Comparison of ENCODE assay signal across 1 cellular context in the genomic region with DNA sequence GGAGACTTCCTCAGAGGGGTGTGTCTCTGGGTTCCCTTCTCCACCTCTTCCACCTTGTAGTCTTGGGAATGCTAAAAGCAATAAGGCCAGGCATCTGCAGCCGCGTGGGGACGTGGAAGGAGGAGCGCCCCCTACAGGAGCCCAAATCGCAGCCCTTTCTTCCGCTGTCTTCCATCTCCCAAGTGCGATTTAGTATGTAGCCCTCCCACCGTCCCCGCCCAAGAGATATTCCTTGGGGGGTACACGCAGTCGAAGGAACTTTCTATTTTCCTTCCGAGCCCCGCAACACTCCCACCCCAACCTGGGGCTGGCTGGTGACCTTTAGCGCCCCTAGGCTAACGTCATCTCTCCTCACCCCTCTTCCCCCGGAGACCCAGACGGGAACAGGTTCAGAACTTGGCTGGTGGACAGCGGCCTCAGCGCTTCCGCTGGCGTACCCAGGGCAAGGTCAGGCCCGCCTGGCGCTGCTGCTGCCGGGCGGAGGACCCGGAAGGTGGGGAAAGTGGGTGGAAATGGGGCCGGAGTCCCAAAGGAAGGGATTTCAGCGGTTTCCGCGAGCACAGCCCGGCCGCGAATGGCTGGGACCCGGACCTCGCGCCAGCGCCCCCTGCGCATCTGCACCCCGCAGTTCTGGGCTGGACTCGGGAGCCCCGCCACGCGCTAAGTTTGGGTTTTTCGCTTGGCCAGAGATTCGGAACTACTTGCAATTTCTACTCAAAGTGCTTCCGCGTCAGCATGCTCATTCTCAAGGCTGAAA.
A peak's percentile ranks its signal among the peaks of the same experiment; 100 is the strongest.
TF ChIP-seq lines count a peak whose summit lies in the region.

No MANE protein-coding gene starts in this region.

TF ChIP-seq in HepG2, 621 proteins besides CTCF, POLR2A, EP300 and RAD21 (continued from another document and continues in another):
- TF ChIP-seq ZNF180 (CRISPR knock-in tag; IDR thresholded peaks at IDR 0.05; ENCODE audit: borderline replicate concordance, low read depth): no peak
- TF ChIP-seq ZFY (CRISPR knock-in tag; IDR thresholded peaks at IDR 0.05): peak; percentile 29; the same call in 1 of the 2 replicates
- TF ChIP-seq ZNF382 (CRISPR knock-in tag; IDR thresholded peaks at IDR 0.05; ENCODE audit: borderline replicate concordance): no peak
- TF ChIP-seq TCF7 (IDR thresholded peaks at IDR 0.05; ENCODE audit: low read depth): no peak
- peak; percentile 90 for TF ChIP-seq ZSCAN12 (CRISPR knock-in tag; IDR thresholded peaks at IDR 0.05)
- TF ChIP-seq ZNF549 (CRISPR knock-in tag; IDR thresholded peaks at IDR 0.05): 0 out of 2 replicates have a peak, but pooled peaks have one; percentile 37
- TF ChIP-seq ZNF296 (CRISPR knock-in tag; conservative IDR thresholded peaks at IDR 0.05): peak; percentile 50; the same call in 1 of the 2 replicates
- TF ChIP-seq, protein P1, sequence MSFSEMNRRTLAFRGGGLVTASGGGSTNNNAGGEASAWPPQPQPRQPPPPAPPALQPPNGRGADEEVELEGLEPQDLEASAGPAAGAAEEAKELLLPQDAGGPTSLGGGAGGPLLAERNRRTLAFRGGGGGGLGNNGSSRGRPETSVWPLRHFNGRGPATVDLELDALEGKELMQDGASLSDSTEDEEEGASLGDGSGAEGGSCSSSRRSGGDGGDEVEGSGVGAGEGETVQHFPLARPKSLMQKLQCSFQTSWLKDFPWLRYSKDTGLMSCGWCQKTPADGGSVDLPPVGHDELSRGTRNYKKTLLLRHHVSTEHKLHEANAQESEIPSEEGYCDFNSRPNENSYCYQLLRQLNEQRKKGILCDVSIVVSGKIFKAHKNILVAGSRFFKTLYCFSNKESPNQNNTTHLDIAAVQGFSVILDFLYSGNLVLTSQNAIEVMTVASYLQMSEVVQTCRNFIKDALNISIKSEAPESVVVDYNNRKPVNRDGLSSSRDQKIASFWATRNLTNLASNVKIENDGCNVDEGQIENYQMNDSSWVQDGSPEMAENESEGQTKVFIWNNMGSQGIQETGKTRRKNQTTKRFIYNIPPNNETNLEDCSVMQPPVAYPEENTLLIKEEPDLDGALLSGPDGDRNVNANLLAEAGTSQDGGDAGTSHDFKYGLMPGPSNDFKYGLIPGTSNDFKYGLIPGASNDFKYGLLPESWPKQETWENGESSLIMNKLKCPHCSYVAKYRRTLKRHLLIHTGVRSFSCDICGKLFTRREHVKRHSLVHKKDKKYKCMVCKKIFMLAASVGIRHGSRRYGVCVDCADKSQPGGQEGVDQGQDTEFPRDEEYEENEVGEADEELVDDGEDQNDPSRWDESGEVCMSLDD (CRISPR knock-in tag; IDR thresholded peaks at IDR 0.05; ENCODE audit: borderline replicate concordance): no peak
- TF ChIP-seq ZBTB1 (CRISPR knock-in tag; IDR thresholded peaks at IDR 0.05; ENCODE audit: borderline replicate concordance): no peak; the same call in 1 of the 2 replicates
- peak; percentile 55; the same call in 1 of the 2 replicates for TF ChIP-seq ZNF20 (CRISPR knock-in tag; IDR thresholded peaks at IDR 0.05)
- TF ChIP-seq NFIB (CRISPR knock-in tag; IDR thresholded peaks at IDR 0.05; ENCODE audit: borderline replicate concordance): no peak
- TF ChIP-seq, protein P2, sequence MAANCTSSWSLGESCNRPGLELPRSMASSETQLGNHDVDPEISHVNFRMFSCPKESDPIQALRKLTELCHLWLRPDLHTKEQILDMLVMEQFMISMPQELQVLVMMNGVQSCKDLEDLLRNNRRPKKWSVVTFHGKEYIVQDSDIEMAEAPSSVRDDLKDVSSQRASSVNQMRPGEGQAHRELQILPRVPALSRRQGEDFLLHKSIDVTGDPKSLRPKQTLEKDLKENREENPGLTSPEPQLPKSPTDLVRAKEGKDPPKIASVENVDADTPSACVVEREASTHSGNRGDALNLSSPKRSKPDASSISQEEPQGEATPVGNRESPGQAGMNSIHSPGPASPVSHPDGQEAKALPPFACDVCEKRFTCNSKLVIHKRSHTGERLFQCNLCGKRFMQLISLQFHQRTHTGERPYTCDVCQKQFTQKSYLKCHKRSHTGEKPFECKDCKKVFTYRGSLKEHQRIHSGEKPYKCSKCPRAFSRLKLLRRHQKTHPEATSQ (CRISPR knock-in tag; IDR thresholded peaks at IDR 0.05; ENCODE audit: borderline replicate concordance): 0 out of 2 replicates have a peak, but pooled peaks have one; percentile 60
- TF ChIP-seq FOXA3 (CRISPR knock-in tag; IDR thresholded peaks at IDR 0.05): peak; percentile 57
- TF ChIP-seq HES4 (CRISPR knock-in tag; IDR thresholded peaks at IDR 0.05; ENCODE audit: borderline replicate concordance): peak; percentile 89
- TF ChIP-seq, protein P3, sequence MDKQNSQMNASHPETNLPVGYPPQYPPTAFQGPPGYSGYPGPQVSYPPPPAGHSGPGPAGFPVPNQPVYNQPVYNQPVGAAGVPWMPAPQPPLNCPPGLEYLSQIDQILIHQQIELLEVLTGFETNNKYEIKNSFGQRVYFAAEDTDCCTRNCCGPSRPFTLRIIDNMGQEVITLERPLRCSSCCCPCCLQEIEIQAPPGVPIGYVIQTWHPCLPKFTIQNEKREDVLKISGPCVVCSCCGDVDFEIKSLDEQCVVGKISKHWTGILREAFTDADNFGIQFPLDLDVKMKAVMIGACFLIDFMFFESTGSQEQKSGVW (CRISPR knock-in tag; IDR thresholded peaks at IDR 0.05; ENCODE audit: borderline replicate concordance): no peak
- TF ChIP-seq DPF2 (CRISPR knock-in tag; IDR thresholded peaks at IDR 0.05; ENCODE audit: borderline replicate concordance, low read depth): no peak
- TF ChIP-seq ARNTL (CRISPR knock-in tag; IDR thresholded peaks at IDR 0.05): 0 out of 2 replicates have a peak, but pooled peaks have one; percentile 30
- peak; percentile 84 for TF ChIP-seq ZNF788 (CRISPR knock-in tag; IDR thresholded peaks at IDR 0.05; ENCODE audit: borderline replicate concordance)
- TF ChIP-seq, protein P4, sequence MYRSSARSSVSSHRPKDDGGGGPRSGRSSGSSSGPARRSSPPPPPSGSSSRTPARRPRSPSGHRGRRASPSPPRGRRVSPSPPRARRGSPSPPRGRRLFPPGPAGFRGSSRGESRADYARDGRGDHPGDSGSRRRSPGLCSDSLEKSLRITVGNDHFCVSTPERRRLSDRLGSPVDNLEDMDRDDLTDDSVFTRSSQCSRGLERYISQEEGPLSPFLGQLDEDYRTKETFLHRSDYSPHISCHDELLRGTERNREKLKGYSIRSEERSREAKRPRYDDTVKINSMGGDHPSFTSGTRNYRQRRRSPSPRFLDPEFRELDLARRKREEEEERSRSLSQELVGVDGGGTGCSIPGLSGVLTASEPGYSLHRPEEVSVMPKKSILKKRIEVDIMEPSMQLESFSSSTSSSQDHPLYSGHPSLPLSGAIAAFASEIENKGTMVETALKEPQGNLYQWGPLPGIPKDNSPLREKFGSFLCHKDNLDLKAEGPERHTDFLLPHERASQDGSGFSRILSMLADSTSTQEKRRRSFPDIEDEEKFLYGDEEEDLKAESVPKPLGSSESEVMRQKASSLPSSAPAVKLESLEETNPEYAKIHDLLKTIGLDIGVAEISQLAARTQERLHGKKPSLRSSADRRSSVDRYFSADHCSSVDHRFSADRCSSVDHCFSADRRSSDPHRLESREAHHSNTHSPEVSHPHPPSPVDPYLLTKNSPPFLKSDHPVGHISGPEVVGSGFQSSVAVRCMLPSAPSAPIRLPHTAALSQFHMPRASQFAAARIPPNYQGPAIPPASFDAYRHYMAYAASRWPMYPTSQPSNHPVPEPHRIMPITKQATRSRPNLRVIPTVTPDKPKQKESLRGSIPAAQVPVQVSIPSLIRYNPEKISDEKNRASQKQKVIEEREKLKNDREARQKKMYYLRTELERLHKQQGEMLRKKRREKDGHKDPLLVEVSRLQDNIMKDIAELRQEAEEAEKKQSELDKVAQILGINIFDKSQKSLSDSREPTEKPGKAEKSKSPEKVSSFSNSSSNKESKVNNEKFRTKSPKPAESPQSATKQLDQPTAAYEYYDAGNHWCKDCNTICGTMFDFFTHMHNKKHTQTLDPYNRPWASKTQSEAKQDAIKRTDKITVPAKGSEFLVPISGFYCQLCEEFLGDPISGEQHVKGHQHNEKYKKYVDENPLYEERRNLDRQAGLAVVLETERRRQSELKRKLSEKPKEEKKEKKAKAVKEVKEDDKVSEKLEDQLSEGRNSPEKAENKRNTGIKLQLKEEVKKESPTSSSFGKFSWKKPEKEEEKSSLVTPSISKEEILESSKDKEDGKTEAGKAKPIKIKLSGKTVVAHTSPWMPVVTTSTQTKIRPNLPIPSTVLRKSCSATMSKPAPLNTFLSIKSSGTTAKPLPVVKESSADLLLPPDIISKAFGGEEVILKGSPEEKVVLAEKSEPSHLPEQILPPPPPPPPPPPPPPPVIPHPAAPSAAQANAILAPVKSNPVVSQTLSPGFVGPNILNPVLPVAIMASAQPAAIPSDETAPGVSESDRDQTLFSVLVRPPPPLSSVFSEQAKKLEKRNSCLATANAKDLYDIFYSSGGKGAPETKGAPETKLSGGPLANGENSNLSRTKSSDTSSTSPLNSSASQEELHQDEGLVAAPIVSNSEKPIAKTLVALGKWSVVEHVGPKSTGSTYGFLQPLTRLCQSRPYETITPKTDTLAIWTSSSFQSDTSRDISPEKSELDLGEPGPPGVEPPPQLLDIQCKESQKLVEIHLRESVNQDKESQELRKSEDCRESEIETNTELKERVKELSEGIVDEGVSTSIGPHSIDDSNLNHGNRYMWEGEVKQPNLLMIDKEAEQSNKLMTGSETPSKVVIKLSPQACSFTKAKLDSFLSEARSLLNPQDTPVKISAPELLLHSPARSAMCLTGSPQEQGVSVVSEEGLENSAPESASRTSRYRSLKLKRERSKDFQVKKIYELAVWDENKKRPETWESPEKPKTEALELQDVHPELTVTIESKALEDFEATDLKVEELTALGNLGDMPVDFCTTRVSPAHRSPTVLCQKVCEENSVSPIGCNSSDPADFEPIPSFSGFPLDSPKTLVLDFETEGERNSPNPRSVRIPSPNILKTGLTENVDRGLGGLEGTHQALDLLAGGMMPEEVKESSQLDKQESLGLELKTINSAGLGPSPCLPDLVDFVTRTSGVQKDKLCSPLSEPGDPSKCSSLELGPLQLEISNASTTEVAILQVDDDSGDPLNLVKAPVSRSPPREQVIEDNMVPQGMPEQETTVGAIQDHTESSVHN (CRISPR knock-in tag; IDR thresholded peaks at IDR 0.05): no peak
- TF ChIP-seq ZNF615 (CRISPR knock-in tag; IDR thresholded peaks at IDR 0.05; ENCODE audit: borderline replicate concordance): no peak
- peak; percentile 49; the same call in 1 of the 2 replicates for TF ChIP-seq TOPORS (CRISPR knock-in tag; IDR thresholded peaks at IDR 0.05)
- TF ChIP-seq ZMYM4 (CRISPR knock-in tag; IDR thresholded peaks at IDR 0.05): peak; percentile 60
- peak; percentile 66 for TF ChIP-seq HIVEP1 (CRISPR knock-in tag; IDR thresholded peaks at IDR 0.05)
- 0 out of 2 replicates have a peak, but pooled peaks have one; percentile 23 for TF ChIP-seq ZNF816 (CRISPR knock-in tag; IDR thresholded peaks at IDR 0.05; ENCODE audit: borderline replicate concordance)
- TF ChIP-seq, protein P5, sequence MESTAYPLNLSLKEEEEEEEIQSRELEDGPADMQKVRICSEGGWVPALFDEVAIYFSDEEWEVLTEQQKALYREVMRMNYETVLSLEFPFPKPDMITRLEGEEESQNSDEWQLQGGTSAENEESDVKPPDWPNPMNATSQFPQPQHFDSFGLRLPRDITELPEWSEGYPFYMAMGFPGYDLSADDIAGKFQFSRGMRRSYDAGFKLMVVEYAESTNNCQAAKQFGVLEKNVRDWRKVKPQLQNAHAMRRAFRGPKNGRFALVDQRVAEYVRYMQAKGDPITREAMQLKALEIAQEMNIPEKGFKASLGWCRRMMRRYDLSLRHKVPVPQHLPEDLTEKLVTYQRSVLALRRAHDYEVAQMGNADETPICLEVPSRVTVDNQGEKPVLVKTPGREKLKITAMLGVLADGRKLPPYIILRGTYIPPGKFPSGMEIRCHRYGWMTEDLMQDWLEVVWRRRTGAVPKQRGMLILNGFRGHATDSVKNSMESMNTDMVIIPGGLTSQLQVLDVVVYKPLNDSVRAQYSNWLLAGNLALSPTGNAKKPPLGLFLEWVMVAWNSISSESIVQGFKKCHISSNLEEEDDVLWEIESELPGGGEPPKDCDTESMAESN (CRISPR knock-in tag; conservative IDR thresholded peaks at IDR 0.05): peak; percentile 79
- TF ChIP-seq ERF (CRISPR knock-in tag; IDR thresholded peaks at IDR 0.05): peak; percentile 90
- TF ChIP-seq ZNF780A (CRISPR knock-in tag; IDR thresholded peaks at IDR 0.05): 0 out of 2 replicates have a peak, but pooled peaks have one; percentile 42
- TF ChIP-seq ZNF138 (CRISPR knock-in tag; IDR thresholded peaks at IDR 0.05; ENCODE audit: low read depth): peak; percentile 81; the same call in 1 of the 2 replicates
- TF ChIP-seq PPARG (CRISPR knock-in tag; conservative IDR thresholded peaks at IDR 0.05): no peak
- peak; percentile 87; the same call in 1 of the 2 replicates for TF ChIP-seq KLF6 (CRISPR knock-in tag; IDR thresholded peaks at IDR 0.05)
- TF ChIP-seq, protein P6, sequence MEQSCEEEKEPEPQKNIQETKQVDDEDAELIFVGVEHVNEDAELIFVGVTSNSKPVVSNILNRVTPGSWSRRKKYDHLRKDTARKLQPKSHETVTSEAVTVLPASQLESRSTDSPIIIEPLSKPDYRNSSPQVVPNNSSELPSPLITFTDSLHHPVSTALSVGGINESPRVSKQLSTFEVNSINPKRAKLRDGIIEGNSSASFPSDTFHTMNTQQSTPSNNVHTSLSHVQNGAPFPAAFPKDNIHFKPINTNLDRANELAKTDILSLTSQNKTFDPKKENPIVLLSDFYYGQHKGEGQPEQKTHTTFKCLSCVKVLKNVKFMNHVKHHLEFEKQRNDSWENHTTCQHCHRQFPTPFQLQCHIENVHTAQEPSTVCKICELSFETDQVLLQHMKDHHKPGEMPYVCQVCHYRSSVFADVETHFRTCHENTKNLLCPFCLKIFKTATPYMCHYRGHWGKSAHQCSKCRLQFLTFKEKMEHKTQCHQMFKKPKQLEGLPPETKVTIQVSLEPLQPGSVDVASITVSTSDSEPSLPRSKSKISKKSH (CRISPR knock-in tag; IDR thresholded peaks at IDR 0.05; ENCODE audit: borderline replicate concordance): peak; percentile 76; the same call in 1 of the 2 replicates
- TF ChIP-seq ZNF703 (CRISPR knock-in tag; IDR thresholded peaks at IDR 0.05; ENCODE audit: borderline replicate concordance): 0 out of 2 replicates have a peak, but pooled peaks have one; percentile 29
- TF ChIP-seq ZNF672 (CRISPR knock-in tag; IDR thresholded peaks at IDR 0.05): peak; percentile 79; the same call in 1 of the 2 replicates
- TF ChIP-seq BRCA1 (CRISPR knock-in tag; IDR thresholded peaks at IDR 0.05): peak; percentile 86; the same call in 1 of the 2 replicates
- TF ChIP-seq, protein P7, sequence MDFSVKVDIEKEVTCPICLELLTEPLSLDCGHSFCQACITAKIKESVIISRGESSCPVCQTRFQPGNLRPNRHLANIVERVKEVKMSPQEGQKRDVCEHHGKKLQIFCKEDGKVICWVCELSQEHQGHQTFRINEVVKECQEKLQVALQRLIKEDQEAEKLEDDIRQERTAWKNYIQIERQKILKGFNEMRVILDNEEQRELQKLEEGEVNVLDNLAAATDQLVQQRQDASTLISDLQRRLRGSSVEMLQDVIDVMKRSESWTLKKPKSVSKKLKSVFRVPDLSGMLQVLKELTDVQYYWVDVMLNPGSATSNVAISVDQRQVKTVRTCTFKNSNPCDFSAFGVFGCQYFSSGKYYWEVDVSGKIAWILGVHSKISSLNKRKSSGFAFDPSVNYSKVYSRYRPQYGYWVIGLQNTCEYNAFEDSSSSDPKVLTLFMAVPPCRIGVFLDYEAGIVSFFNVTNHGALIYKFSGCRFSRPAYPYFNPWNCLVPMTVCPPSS (IDR thresholded peaks at IDR 0.05): no peak
- no peak for TF ChIP-seq TP53 (CRISPR knock-in tag; conservative IDR thresholded peaks at IDR 0.05)
- no peak for TF ChIP-seq ZNF326 (CRISPR knock-in tag; IDR thresholded peaks at IDR 0.05; ENCODE audit: borderline replicate concordance)
- TF ChIP-seq EED (CRISPR knock-in tag; IDR thresholded peaks at IDR 0.05): peak; percentile 86
- peak; percentile 22; the same call in 1 of the 2 replicates for TF ChIP-seq ZNF143 (CRISPR knock-in tag; IDR thresholded peaks at IDR 0.05)
- no peak for TF ChIP-seq ZNF570 (CRISPR knock-in tag; IDR thresholded peaks at IDR 0.05; ENCODE audit: borderline replicate concordance)
- TF ChIP-seq KLF16 (CRISPR knock-in tag; IDR thresholded peaks at IDR 0.05): peak in 1 of 2 experiments; percentile 84; a peak in 2 of 4 replicates
- TF ChIP-seq IRF2 (CRISPR knock-in tag; IDR thresholded peaks at IDR 0.05): peak; percentile 74; the same call in 1 of the 2 replicates
